ENCODE assay signal across 16 cellular contexts in the genomic region with DNA sequence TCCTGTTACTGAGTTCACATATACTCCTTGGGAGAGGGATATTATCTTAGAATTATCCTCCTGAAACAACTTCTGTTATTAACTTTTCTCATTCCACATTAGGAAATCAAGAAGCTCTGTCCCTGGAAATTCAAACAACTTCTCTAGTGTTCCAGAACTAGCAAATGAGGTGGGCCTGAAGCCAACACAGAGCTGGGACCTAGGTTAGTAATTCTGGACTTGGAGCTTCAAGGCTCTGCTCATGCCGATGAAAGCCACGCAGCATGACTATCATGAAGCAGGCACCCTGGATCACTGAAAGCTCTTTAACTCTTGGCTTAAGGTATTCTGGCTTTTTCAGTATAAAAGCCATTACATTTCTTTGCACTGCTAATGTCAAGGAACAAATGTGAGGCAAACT.
"Had no signal": no experiment of that assay in that cellular context is flagged by ENCODE, and none has a peak within 500 bp of the region (broad histone marks: within the 10 kb centered on the region; RNA-seq: fewer than 3 reads in every experiment).

No MANE protein-coding gene starts in this region.

- H3K9ac ChIP-seq: parathyroid adenoma had no signal

- H3K4me3 ChIP-seq: tibial artery had no signal

- H3K36me3 ChIP-seq: neutrophil, tibial artery had no signal

- H3K4me1 ChIP-seq: parathyroid adenoma, tibial artery had no signal

- H3K9me3 ChIP-seq: neutrophil, tibial artery had no signal

- H3K4me1 Mint-ChIP-seq: naive thymus-derived CD4-positive, alpha-beta T cell; stimulated activated memory B cell treated with anti-CD40 and anti-IgM and Interleukin-4, amounts not matched to agents 10 μg/mL and 1 μg/mL and 100 μg/mL, for 72 hours had no signal

- H3K9me3 Mint-ChIP-seq: effector memory CD8-positive, alpha-beta T cell; immature natural killer cell; T-helper 2 cell treated with Interferon-gamma antibody and Interleukin-4, amounts not matched to agents 5 μg/mL and 100 μg/mL, for 36 hours had no signal

- H2AFZ ChIP-seq: parathyroid adenoma had no signal

- H3K79me2 ChIP-seq: parathyroid adenoma had no signal

- H3K27ac Mint-ChIP-seq: effector memory CD8-positive, alpha-beta T cell; immature natural killer cell; stimulated activated memory B cell treated with anti-CD40 and anti-IgM and Interleukin-4, amounts not matched to agents 10 μg/mL and 1 μg/mL and 100 μg/mL, for 72 hours; T-helper 2 cell treated with Interferon-gamma antibody and Interleukin-4, amounts not matched to agents 5 μg/mL and 100 μg/mL, for 36 hours had no signal

- H3K27ac ChIP-seq: neutrophil, parathyroid adenoma, tibial artery had no signal

- H3K27me3 ChIP-seq: neutrophil, tibial artery had no signal

- DNase-seq: activated naive CD4-positive, alpha-beta T cell treated with Interleukin-2 at 50 U/mL for 16 hours; activated T-cell treated with anti-CD3 and anti-CD28 coated beads for 4 hours; aorta; cerebellar nuclear complex; effector memory CD8-positive, alpha-beta T cell; foreskin melanocyte; immature natural killer cell; naive thymus-derived CD4-positive, alpha-beta T cell; retina; stimulated activated CD4-positive, alpha-beta T cell treated with anti-CD3 and anti-CD28 coated beads, Interleukin-2, amount 100 ng/mL, for 48 hours; SW 1271; tibial artery had no signal

- H3K4me3 Mint-ChIP-seq: effector memory CD8-positive, alpha-beta T cell; immature natural killer cell; naive thymus-derived CD4-positive, alpha-beta T cell; stimulated activated memory B cell treated with anti-CD40 and anti-IgM and Interleukin-4, amounts not matched to agents 10 μg/mL and 1 μg/mL and 100 μg/mL, for 72 hours; T-helper 2 cell treated with Interferon-gamma antibody and Interleukin-4, amounts not matched to agents 5 μg/mL and 100 μg/mL, for 36 hours had no signal

- H3K36me3 Mint-ChIP-seq: immature natural killer cell; naive thymus-derived CD4-positive, alpha-beta T cell; stimulated activated memory B cell treated with anti-CD40 and anti-IgM and Interleukin-4, amounts not matched to agents 10 μg/mL and 1 μg/mL and 100 μg/mL, for 72 hours had no signal
